10 cellular contexts compared by ENCODE assay signal in the genomic region with DNA sequence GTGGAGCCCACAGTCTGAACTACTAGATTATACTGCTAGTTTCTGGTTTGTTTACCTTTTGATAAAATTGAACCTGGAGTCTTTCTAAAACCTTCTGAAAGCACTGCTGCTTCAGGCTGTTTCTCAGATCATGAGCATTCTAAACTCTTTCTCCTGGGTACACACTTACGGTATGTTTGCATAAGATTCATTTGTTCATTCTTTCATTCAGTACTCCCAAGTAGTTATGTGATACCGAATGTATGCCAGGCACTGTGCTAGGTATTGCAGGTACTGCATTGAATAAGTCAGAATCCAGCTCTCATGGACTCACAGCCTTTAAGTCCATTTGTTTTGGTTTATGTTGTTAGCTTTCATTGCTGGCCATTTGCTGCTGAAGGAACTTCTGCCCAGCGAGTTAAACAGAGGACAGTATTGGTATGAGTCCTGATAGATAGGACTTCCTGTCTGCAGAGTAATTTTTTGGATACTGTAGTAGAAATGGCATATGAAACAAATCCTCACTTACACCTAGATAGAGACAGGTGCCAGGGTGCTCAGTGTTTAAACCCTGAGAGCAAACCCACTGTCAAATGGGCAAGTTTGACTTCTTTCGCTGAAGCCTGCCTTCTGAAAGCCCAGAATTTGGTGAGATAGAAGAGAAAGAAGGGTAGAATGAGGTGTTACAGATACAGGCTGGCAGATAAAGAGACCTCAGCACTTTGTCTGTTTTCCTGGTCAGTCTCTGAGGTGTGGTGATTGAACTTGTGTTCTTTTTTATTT. TPM values are rescaled to one million over a fixed set of nuclear protein-coding genes. Genes with fewer than 3 reads are reported as not detected.
DNase-seq lines count a peak whose midpoint lies in the region; ATAC-seq and TF ChIP-seq lines count a peak whose summit lies in the region.
"Had no signal": no experiment of that assay in that cellular context is flagged by ENCODE, and none has a peak within 500 bp of the region (broad histone marks: within the 10 kb centered on the region; RNA-seq: fewer than 3 reads in every experiment).

No MANE protein-coding gene starts in this region.

- TF ChIP-seq CTCF in right lobe of liver (IDR thresholded peaks at IDR 0.05) (no peak), tibial artery (IDR thresholded peaks at IDR 0.05) (no peak), GM20000 (IDR thresholded peaks at IDR 0.05; ENCODE audit: extremely low read depth, missing control alignments) (no peak)

- WGBS in right lobe of liver (ENCODE audit: insufficient coverage, low coverage, low lambda C conversion rate, missing lambda C conversion rate) = 28% methylated on average over 4 of the region's 4 CpGs

- peaks cover 69% of the 10 kb centered on the region for H3K4me1 Mint-ChIP-seq in activated naive CD8-positive, alpha-beta T cell treated with anti-CD3 and anti-CD28 coated beads, Interleukin-2, amount 10 ng/mL, durations not matched to agents 7 days and 5 days

- POLR2A ChIA-PET in activated naive CD8-positive, alpha-beta T cell treated with anti-CD3 and anti-CD28 coated beads, Interleukin-2, amount 10 ng/mL, durations not matched to agents 7 days and 5 days (lab: Charles Lee) = interaction anchor here (1.1 to 2.8 kb wide), 4 partner anchors 16 to 154 kb away, joined by 3 to 13 read pairs (median 8); a partner anchor contains a TSS

- H3K27ac ChIP-seq in right lobe of liver (peak overlapping the region; percentile 22 to 98 (median 95)), tibial artery (peak overlapping the region; percentile 92 to 97)

- H3K36me3 ChIP-seq in right lobe of liver (no peaks in the 10 kb centered on the region), tibial artery (no peaks in the 10 kb centered on the region)

- H3K27me3 Mint-ChIP-seq in activated naive CD8-positive, alpha-beta T cell treated with anti-CD3 and anti-CD28 coated beads, Interleukin-2, amount 10 ng/mL, durations not matched to agents 7 days and 5 days = no peaks in the 10 kb centered on the region

- peaks cover 7% of the 10 kb centered on the region for H3K36me3 Mint-ChIP-seq in activated naive CD8-positive, alpha-beta T cell treated with anti-CD3 and anti-CD28 coated beads, Interleukin-2, amount 10 ng/mL, durations not matched to agents 7 days and 5 days

- no peak for ATAC-seq in activated naive CD8-positive, alpha-beta T cell treated with anti-CD3 and anti-CD28 coated beads, Interleukin-2, amount 10 ng/mL, durations not matched to agents 7 days and 5 days (ENCODE audit: low read depth)
- ATAC-seq in right lobe of liver = no peak

- no peaks in the 10 kb centered on the region for H3K9me3 ChIP-seq in right lobe of liver
- H3K9me3 ChIP-seq in tibial artery = no peaks in the 10 kb centered on the region

- H3K4me3 ChIP-seq in right lobe of liver = peak overlapping the region in 2 of 3 donors; percentile 71 to 77
- peak overlapping the region; percentile 83 to 91 for H3K4me3 ChIP-seq in tibial artery

- H3K27me3 ChIP-seq in right lobe of liver (no peaks in the 10 kb centered on the region), tibial artery (no peaks in the 10 kb centered on the region)

- peak; percentile 45 for DNase-seq in activated effector memory CD4-positive, alpha-beta T cell treated with anti-CD3 and anti-CD28 coated beads, Interleukin-2, amount 50 U/mL, for 16 hours
- no peak for DNase-seq in activated effector memory CD4-positive, alpha-beta T cell treated with Interleukin-2 at 50 U/mL for 16 hours
- DNase-seq in activated naive CD8-positive, alpha-beta T cell treated with anti-CD3 and anti-CD28 coated beads, Interleukin-2, amount 10 ng/mL, durations not matched to agents 7 days and 5 days = no peak
- DNase-seq in right lobe of liver (no peak), tibial artery (no peak), HUDEP-2 (lab: John Stamatoyannopoulos, UW; ENCODE audit: unreplicated experiment in 76 of 76) (no peak), NCI-H1105 (lab: John Stamatoyannopoulos, UW) (no peak), GM20000 (ENCODE audit: low spot score) (no peak)
- DNase-seq: foreskin melanocyte had no signal

- TF ChIP-seq POLR2A in right lobe of liver (IDR thresholded peaks at IDR 0.05) = no peak

- H3K4me1 ChIP-seq in right lobe of liver = peaks cover 0 to 47% (median 25%) of the 10 kb centered on the region in 4 donors
- peaks cover 0 to 72% (median 62%) of the 10 kb centered on the region in 4 donors for H3K4me1 ChIP-seq in tibial artery

- H3K9me3 Mint-ChIP-seq in activated naive CD8-positive, alpha-beta T cell treated with anti-CD3 and anti-CD28 coated beads, Interleukin-2, amount 10 ng/mL, durations not matched to agents 7 days and 5 days = no peaks in the 10 kb centered on the region

- peak overlapping the region; percentile 100 for H3K4me3 Mint-ChIP-seq in activated naive CD8-positive, alpha-beta T cell treated with anti-CD3 and anti-CD28 coated beads, Interleukin-2, amount 10 ng/mL, durations not matched to agents 7 days and 5 days

- intact Hi-C loops in right lobe of liver (cut with DNase I) = no loop called here
- intact Hi-C loops in tibial artery (cut with DNase I; ENCODE audit: low total_unique reads) = loop anchor here (10.0 kb wide), 1 partner anchor 51 kb away; no protein-coding TSS in a partner anchor

- peak overlapping the region; percentile 98 for H3K27ac Mint-ChIP-seq in activated naive CD8-positive, alpha-beta T cell treated with anti-CD3 and anti-CD28 coated beads, Interleukin-2, amount 10 ng/mL, durations not matched to agents 7 days and 5 days

RNA-seq across cellular contexts. Expression of a gene that starts 2.1 kb away (rescaled TPM):
- 10 to 100 TPM; 42.9 to 44.5 TPM for total RNA-seq in activated naive CD8-positive, alpha-beta T cell treated with anti-CD3 and anti-CD28 coated beads, Interleukin-2, amount 10 ng/mL, durations not matched to agents 7 days and 5 days
- total RNA-seq in right lobe of liver = 10 to 100 TPM in 5 of 6 experiments, 1 to 10 TPM in 1; 9.6 to 17.4 (median 12.5) TPM

RNA-seq across cellular contexts. Expression of a gene that starts 38.8 kb away (rescaled TPM):
- not detected for total RNA-seq in activated naive CD8-positive, alpha-beta T cell treated with anti-CD3 and anti-CD28 coated beads, Interleukin-2, amount 10 ng/mL, durations not matched to agents 7 days and 5 days
- total RNA-seq in right lobe of liver = under 1 TPM in 3 of 6 experiments, not detected in 3; 0.06 to 0.11 (median 0.07) TPM
- total RNA-seq: RPMI7951 had no signal
